16 cellular contexts compared by ENCODE assay signal in the genomic region with DNA sequence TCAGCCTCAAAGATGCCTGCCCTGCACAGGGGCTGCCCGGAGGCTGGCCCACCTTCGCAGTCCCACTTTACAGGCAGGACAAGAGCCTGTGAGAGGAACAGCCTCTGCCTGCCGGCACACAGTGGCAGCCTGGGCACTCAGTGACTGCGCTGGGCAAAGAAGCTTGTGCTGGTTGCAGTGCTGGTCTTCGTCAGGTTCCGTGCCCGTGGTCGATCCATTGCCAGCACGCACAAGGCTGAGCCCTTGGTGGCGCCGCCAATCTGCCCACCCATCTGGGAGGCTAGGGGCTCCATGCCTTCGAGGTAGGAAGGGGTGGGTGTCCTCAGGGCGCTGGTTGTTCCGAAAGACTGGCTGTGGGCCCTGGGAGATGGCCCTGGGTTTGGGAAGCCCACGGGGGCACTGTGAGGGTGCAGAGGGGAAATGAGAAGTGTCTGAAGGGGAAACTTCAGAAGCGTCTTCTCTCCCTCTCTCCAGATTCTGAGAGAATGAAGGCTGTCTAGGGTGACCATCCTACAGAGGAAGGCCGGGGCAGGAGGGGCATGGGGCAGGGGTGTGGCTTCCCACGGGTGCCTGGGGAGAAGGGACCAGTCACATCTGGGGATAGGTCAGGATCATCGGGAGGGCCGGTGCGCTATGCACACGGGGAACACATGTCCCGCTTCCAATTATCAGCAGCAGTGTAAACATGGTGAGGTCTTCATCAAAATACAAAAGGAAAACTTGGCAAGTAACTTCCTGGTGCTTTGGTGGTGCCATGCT. TPM values are rescaled to one million over a fixed set of nuclear protein-coding genes. Genes with fewer than 3 reads are reported as not detected.
DNase-seq lines count a peak whose midpoint lies in the region; ATAC-seq and TF ChIP-seq lines count a peak whose summit lies in the region.
"Had no signal": no experiment of that assay in that cellular context is flagged by ENCODE, and none has a peak within 500 bp of the region (broad histone marks: within the 10 kb centered on the region; RNA-seq: fewer than 3 reads in every experiment).

No MANE protein-coding gene starts in this region.

- no peaks in the 10 kb centered on the region for H3K36me3 ChIP-seq in spleen
- no peaks in the 10 kb centered on the region for H3K36me3 ChIP-seq in effector memory CD4-positive, alpha-beta T cell (ENCODE audit: control insufficient read depth, insufficient read depth, low read length)

- H3K4me1 ChIP-seq in spleen: peaks cover 0 to 18% (median 3%) of the 10 kb centered on the region in 6 donors
- H3K4me1 ChIP-seq in effector memory CD4-positive, alpha-beta T cell (ENCODE audit: control insufficient read depth, insufficient read depth, low read length, poor library complexity, severe bottlenecking): no peaks in the 10 kb centered on the region

- H3K27ac Mint-ChIP-seq in WTC11: no peak overlapping the region
- peak overlapping the region; percentile 76 to 95 (median 91) for H3K27ac Mint-ChIP-seq in nephron
- H3K27ac Mint-ChIP-seq: CD8-positive, alpha-beta T cell had no signal

- TF ChIP-seq CTCF in WTC11 (IDR thresholded peaks at IDR 0.05) (no peak), nephron (IDR thresholded peaks at IDR 0.05; ENCODE audit: unreplicated experiment in 3 of 3) (no peak), spleen (IDR thresholded peaks at IDR 0.05 in 8 of 11, conservative IDR thresholded peaks at IDR 0.05 in 3 of 11) (no peak)

- DNase-seq in NCI-H748 (lab: John Stamatoyannopoulos, UW; ENCODE audit: unreplicated experiment) (peak; percentile 7), NCI-H748 treated with DMSO at 0.1 percent for 48 hours (lab: John Stamatoyannopoulos, UW) (no peak), WTC11 (ENCODE audit: low spot score) (peak; percentile 7), spleen (peak; percentile 47), NCI-H524 treated with DMSO at 0.1 percent for 48 hours (lab: John Stamatoyannopoulos, UW) (no peak)
- no peak for DNase-seq in stimulated activated naive CD4-positive, alpha-beta T cell treated with Interleukin-2 at 50 U/mL for 16 hours (lab: John Stamatoyannopoulos, UW)
- DNase-seq in effector memory CD4-positive, alpha-beta T cell: no peak
- DNase-seq: CD8-positive, alpha-beta T cell; GOT3; Karpas-422; NCI-H1417 treated with DMSO at 0.1 percent for 48 hours; NCI-H2029; NCI-H510A treated with DMSO at 0.1 percent for 48 hours; SHP77 had no signal

- H3K4me3 ChIP-seq in spleen: no peak overlapping the region
- H3K4me3 ChIP-seq in effector memory CD4-positive, alpha-beta T cell (ENCODE audit: insufficient read depth, low read depth, low read length, poor library complexity, severe bottlenecking): no peak overlapping the region

- TF ChIP-seq POLR2A in spleen (IDR thresholded peaks at IDR 0.05): no peak

- ATAC-seq in WTC11: no peak
- ATAC-seq: CD8-positive, alpha-beta T cell had no signal

- H3K4me1 Mint-ChIP-seq in WTC11 (peaks cover 44% of the 10 kb centered on the region), nephron (peaks cover 74% of the 10 kb centered on the region)

- no peak overlapping the region for H3K4me3 Mint-ChIP-seq in WTC11
- H3K4me3 Mint-ChIP-seq in nephron: no peak overlapping the region
- H3K4me3 Mint-ChIP-seq: CD8-positive, alpha-beta T cell had no signal

- 87 to 94% (median 89%) methylated on average over 23 of the region's 23 CpGs for WGBS in spleen, 5 donors

- intact Hi-C loops in spleen (cut with DNase I; ENCODE audit: low total_unique reads): no loop called here

- H3K9me3 Mint-ChIP-seq in WTC11 (no peaks in the 10 kb centered on the region), nephron (no peaks in the 10 kb centered on the region)
- H3K9me3 Mint-ChIP-seq: CD8-positive, alpha-beta T cell had no signal

- H3K27me3 Mint-ChIP-seq in WTC11 (ENCODE audit: low read depth) (no peaks in the 10 kb centered on the region; the same call in 1 of the 2 replicates), nephron (ENCODE audit: low read depth) (peaks cover 23% of the 10 kb centered on the region)

- H3K9me3 ChIP-seq in spleen: no peaks in the 10 kb centered on the region
- no peaks in the 10 kb centered on the region for H3K9me3 ChIP-seq in effector memory CD4-positive, alpha-beta T cell (ENCODE audit: control insufficient read depth, low read length)

- H3K27ac ChIP-seq in spleen: no peak overlapping the region
- no peak overlapping the region for H3K27ac ChIP-seq in effector memory CD4-positive, alpha-beta T cell (ENCODE audit: insufficient read depth, low read length, poor library complexity, severe bottlenecking)
- H3K27ac ChIP-seq: 22Rv1 had no signal

- POLR2A ChIA-PET in WTC11 (lab: Charles Lee): no interaction called here

- CTCF ChIA-PET in WTC11 (lab: Charles Lee): interaction anchor here (0.8 to 1.0 kb wide), 2 partner anchors 20 to 304 kb away, joined by 3 read pairs; no protein-coding TSS in a partner anchor

- H3K36me3 Mint-ChIP-seq in WTC11: no peaks in the 10 kb centered on the region
- H3K36me3 Mint-ChIP-seq in nephron (ENCODE audit: low read depth): no peaks in the 10 kb centered on the region
- H3K36me3 Mint-ChIP-seq: CD8-positive, alpha-beta T cell had no signal

- peaks cover 0 to 11% (median 0%) of the 10 kb centered on the region in 7 donors for H3K27me3 ChIP-seq in spleen (replicated peaks in 1 of 7)
- no peaks in the 10 kb centered on the region for H3K27me3 ChIP-seq in effector memory CD4-positive, alpha-beta T cell (replicated peaks; ENCODE audit: control insufficient read depth, insufficient read depth, low read length, poor library complexity, severe bottlenecking)

TF ChIP-seq in WTC11, 78 proteins besides CTCF, POLR2A, EP300 and RAD21:
- TF ChIP-seq, protein P1, sequence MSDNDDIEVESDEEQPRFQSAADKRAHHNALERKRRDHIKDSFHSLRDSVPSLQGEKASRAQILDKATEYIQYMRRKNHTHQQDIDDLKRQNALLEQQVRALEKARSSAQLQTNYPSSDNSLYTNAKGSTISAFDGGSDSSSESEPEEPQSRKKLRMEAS (CRISPR knock-in tag; IDR thresholded peaks at IDR 0.05): no peak
- TF ChIP-seq, protein P2, sequence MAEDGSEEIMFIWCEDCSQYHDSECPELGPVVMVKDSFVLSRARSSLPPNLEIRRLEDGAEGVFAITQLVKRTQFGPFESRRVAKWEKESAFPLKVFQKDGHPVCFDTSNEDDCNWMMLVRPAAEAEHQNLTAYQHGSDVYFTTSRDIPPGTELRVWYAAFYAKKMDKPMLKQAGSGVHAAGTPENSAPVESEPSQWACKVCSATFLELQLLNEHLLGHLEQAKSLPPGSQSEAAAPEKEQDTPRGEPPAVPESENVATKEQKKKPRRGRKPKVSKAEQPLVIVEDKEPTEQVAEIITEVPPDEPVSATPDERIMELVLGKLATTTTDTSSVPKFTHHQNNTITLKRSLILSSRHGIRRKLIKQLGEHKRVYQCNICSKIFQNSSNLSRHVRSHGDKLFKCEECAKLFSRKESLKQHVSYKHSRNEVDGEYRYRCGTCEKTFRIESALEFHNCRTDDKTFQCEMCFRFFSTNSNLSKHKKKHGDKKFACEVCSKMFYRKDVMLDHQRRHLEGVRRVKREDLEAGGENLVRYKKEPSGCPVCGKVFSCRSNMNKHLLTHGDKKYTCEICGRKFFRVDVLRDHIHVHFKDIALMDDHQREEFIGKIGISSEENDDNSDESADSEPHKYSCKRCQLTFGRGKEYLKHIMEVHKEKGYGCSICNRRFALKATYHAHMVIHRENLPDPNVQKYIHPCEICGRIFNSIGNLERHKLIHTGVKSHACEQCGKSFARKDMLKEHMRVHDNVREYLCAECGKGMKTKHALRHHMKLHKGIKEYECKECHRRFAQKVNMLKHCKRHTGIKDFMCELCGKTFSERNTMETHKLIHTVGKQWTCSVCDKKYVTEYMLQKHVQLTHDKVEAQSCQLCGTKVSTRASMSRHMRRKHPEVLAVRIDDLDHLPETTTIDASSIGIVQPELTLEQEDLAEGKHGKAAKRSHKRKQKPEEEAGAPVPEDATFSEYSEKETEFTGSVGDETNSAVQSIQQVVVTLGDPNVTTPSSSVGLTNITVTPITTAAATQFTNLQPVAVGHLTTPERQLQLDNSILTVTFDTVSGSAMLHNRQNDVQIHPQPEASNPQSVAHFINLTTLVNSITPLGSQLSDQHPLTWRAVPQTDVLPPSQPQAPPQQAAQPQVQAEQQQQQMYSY (CRISPR knock-in tag; IDR thresholded peaks at IDR 0.05): no peak

RNA-seq across cellular contexts. Expression of a gene that starts 49.1 kb away (rescaled TPM):
- total RNA-seq in WTC11 (2021): 50.3 to 55.5 TPM (median 55.1 TPM) in 3 replicates
- total RNA-seq in spleen: 10 to 100 TPM; 52.2 to 99.5 (median 66.7) TPM
- polyA plus RNA-seq in spleen: 10 to 100 TPM in 1 of 3 donors, 1 to 10 TPM in 2; 7.2 to 24.7 (median 9.2) TPM

Comparison
In these comparisons a context has a peak if more than half of its experiments do, and no peak if none do; other contexts are left out.
1. DNase-seq: peak in NCI-H748 (single experiment), WTC11 (single experiment) and spleen (single experiment); none in NCI-H748 treated with DMSO at 0.1 percent for 48 hours (single experiment), stimulated activated naive CD4-positive, alpha-beta T cell treated with Interleukin-2 at 50 U/mL for 16 hours (single experiment), effector memory CD4-positive, alpha-beta T cell (0 of 3) and NCI-H524 treated with DMSO at 0.1 percent for 48 hours (single experiment).